Comparison of ENCODE assay signal across 9 cellular contexts in genomic region chr15:88648357-88649214, GRCh38. TPM values are rescaled to one million over a fixed set of nuclear protein-coding genes. Genes with fewer than 3 reads are reported as not detected.
DNase-seq lines count a peak whose midpoint lies in the region; ATAC-seq, FAIRE-seq and TF ChIP-seq lines count a peak whose summit lies in the region.
"Had no signal": no experiment of that assay in that cellular context is flagged by ENCODE, and none has a peak within 500 bp of the region (broad histone marks: within the 10 kb centered on the region; RNA-seq: fewer than 3 reads in every experiment).

No MANE protein-coding gene starts in this region.

- peak overlapping the region; percentile 91 to 99 for H3K27ac Mint-ChIP-seq in activated naive CD4-positive, alpha-beta T cell treated with anti-CD3 and anti-CD28 coated beads, Interleukin-2, amount 50 U/mL, for 72 hours
- peak overlapping the region; percentile 95 for H3K27ac Mint-ChIP-seq in stimulated activated memory B cell treated with anti-CD40 and anti-IgM and Interleukin-4, amounts not matched to agents 10 μg/mL and 1 μg/mL and 100 μg/mL, for 72 hours

- no peak for FAIRE-seq in GM12892 (lab: Jason Lieb, UNC)

- DNase-seq in activated naive CD4-positive, alpha-beta T cell treated with anti-CD3 and anti-CD28 coated beads, Interleukin-2, amount 50 U/mL, for 72 hours (ENCODE audit: low spot score in 2 of 2): peak in 1 of 2 donors; percentile 61
- DNase-seq in right cardiac atrium (peak in 1 of 3 donors; percentile 21), GM12892 (ENCODE audit: insufficient read length) (no peak)

- H3K36me3 ChIP-seq in HUES48 (ENCODE audit: control insufficient read depth, insufficient read depth, low read length): no peaks in the 10 kb centered on the region

- 81% methylated on average over 12 of the region's 12 CpGs for WGBS in right cardiac atrium

- H3K36me3 Mint-ChIP-seq in activated naive CD4-positive, alpha-beta T cell treated with anti-CD3 and anti-CD28 coated beads, Interleukin-2, amount 50 U/mL, for 72 hours: peaks cover 4 to 23% of the 10 kb centered on the region in 2 donors
- peaks cover 48% of the 10 kb centered on the region for H3K36me3 Mint-ChIP-seq in stimulated activated memory B cell treated with anti-CD40 and anti-IgM and Interleukin-4, amounts not matched to agents 10 μg/mL and 1 μg/mL and 100 μg/mL, for 72 hours

- H3K9me3 ChIP-seq in HUES48 (ENCODE audit: control insufficient read depth, insufficient read depth, low read length): no peaks in the 10 kb centered on the region
- no peaks in the 10 kb centered on the region for H3K9me3 ChIP-seq in right cardiac atrium (ENCODE audit: control insufficient read depth, low read length)

- H3K27ac ChIP-seq in HUES48 (ENCODE audit: low read depth, low read length) (peak overlapping the region; percentile 66), right cardiac atrium (ENCODE audit: low read length) (peak overlapping the region; percentile 3)
- H3K27ac ChIP-seq: SK-N-MC had no signal

- H3K9ac ChIP-seq in HUES48 (ENCODE audit: low read depth, low read length): no peak overlapping the region

- H3K4me3 Mint-ChIP-seq in stimulated activated memory B cell treated with anti-CD40 and anti-IgM and Interleukin-4, amounts not matched to agents 10 μg/mL and 1 μg/mL and 100 μg/mL, for 72 hours: peak overlapping the region; percentile 54

- peaks cover 74% of the 10 kb centered on the region for H3K4me1 Mint-ChIP-seq in stimulated activated memory B cell treated with anti-CD40 and anti-IgM and Interleukin-4, amounts not matched to agents 10 μg/mL and 1 μg/mL and 100 μg/mL, for 72 hours

- H3K27me3 ChIP-seq in HUES48 (ENCODE audit: control insufficient read depth, insufficient read depth, low read length) (no peaks in the 10 kb centered on the region), right cardiac atrium (ENCODE audit: control insufficient read depth, insufficient read depth) (no peaks in the 10 kb centered on the region)

- H3K4me1 ChIP-seq in HUES48 (ENCODE audit: control insufficient read depth, insufficient read depth, low read length): peaks cover 12% of the 10 kb centered on the region
- H3K4me1 ChIP-seq in right cardiac atrium (ENCODE audit: control insufficient read depth, insufficient read depth, low read length): peaks cover 3% of the 10 kb centered on the region

- peak; percentile 41 to 62 for ATAC-seq in activated naive CD4-positive, alpha-beta T cell treated with anti-CD3 and anti-CD28 coated beads, Interleukin-2, amount 50 U/mL, for 72 hours
- ATAC-seq in right cardiac atrium: peak in 1 of 2 donors; percentile 18
- no peak for ATAC-seq in stimulated activated memory B cell treated with anti-CD40 and anti-IgM and Interleukin-4, amounts not matched to agents 10 μg/mL and 1 μg/mL and 100 μg/mL, for 72 hours
- ATAC-seq in GM18868 (IDR thresholded peaks at IDR 0.05; ENCODE audit: unreplicated experiment): no peak
- no peak for ATAC-seq in HG03280 (IDR thresholded peaks at IDR 0.05; ENCODE audit: unreplicated experiment)
- no peak for ATAC-seq in GM19463 (IDR thresholded peaks at IDR 0.05; ENCODE audit: unreplicated experiment)

- H3K27me3 Mint-ChIP-seq in stimulated activated memory B cell treated with anti-CD40 and anti-IgM and Interleukin-4, amounts not matched to agents 10 μg/mL and 1 μg/mL and 100 μg/mL, for 72 hours: no peaks in the 10 kb centered on the region

- intact Hi-C loops in right cardiac atrium (cut with DNase I): no loop called here

- H3K4me3 ChIP-seq in HUES48 (ENCODE audit: low read depth, low read length): no peak overlapping the region
- no peak overlapping the region for H3K4me3 ChIP-seq in right cardiac atrium (ENCODE audit: low read length)
- H3K4me3 ChIP-seq: SK-N-MC had no signal

- no peak for TF ChIP-seq POLR2A in GM12892 (IDR thresholded peaks at IDR 0.05; ENCODE audit: low read depth, low read length)

- no peaks in the 10 kb centered on the region for H3K9me3 Mint-ChIP-seq in activated naive CD4-positive, alpha-beta T cell treated with anti-CD3 and anti-CD28 coated beads, Interleukin-2, amount 50 U/mL, for 72 hours
- no peaks in the 10 kb centered on the region for H3K9me3 Mint-ChIP-seq in stimulated activated memory B cell treated with anti-CD40 and anti-IgM and Interleukin-4, amounts not matched to agents 10 μg/mL and 1 μg/mL and 100 μg/mL, for 72 hours

RNA-seq across cellular contexts. Expression of gene ISG20, which starts 9.8 kb away (rescaled TPM):
- total RNA-seq in activated naive CD4-positive, alpha-beta T cell treated with anti-CD3 and anti-CD28 coated beads, Interleukin-2, amount 50 U/mL, for 72 hours: 100 to 1,000 TPM in 1 of 2 donors, 10 to 100 TPM in 1; 53.9 to 118 TPM
- total RNA-seq in right cardiac atrium: 1 to 10 TPM; 3.4 to 5.8 (median 4.7) TPM
- 5.3 TPM for polyA plus RNA-seq in right cardiac atrium
- 62.9 TPM for polyA plus RNA-seq in GM12892 (2012; ENCODE audit: missing spikeins)

RNA-seq across cellular contexts. Expression of gene AEN, which starts 27.4 kb away (rescaled TPM):
- total RNA-seq in activated naive CD4-positive, alpha-beta T cell treated with anti-CD3 and anti-CD28 coated beads, Interleukin-2, amount 50 U/mL, for 72 hours: 100 to 1,000 TPM in 1 of 2 donors, 10 to 100 TPM in 1; 24.2 to 122 TPM
- total RNA-seq in right cardiac atrium: 1 to 10 TPM; 4.0 to 9.5 (median 6.9) TPM
- 4.1 TPM for polyA plus RNA-seq in right cardiac atrium
- polyA plus RNA-seq in GM12892 (2012; ENCODE audit: missing spikeins): 22.9 TPM

Comparison
In these comparisons a context has a peak if more than half of its experiments do, and no peak if none do; other contexts are left out.
1. ATAC-seq: peak in activated naive CD4-positive, alpha-beta T cell treated with anti-CD3 and anti-CD28 coated beads, Interleukin-2, amount 50 U/mL, for 72 hours (2 of 2); none in stimulated activated memory B cell treated with anti-CD40 and anti-IgM and Interleukin-4, amounts not matched to agents 10 μg/mL and 1 μg/mL and 100 μg/mL, for 72 hours (single experiment), GM18868 (single experiment), HG03280 (single experiment) and GM19463 (single experiment).
2. RNA of gene ISG20, which starts 9.8 kb away (total RNA-seq): 53.9 to 118 TPM in activated naive CD4-positive, alpha-beta T cell treated with anti-CD3 and anti-CD28 coated beads, Interleukin-2, amount 50 U/mL, for 72 hours; 3.4 to 5.8 TPM in right cardiac atrium; every median in the first group is over 4 times any median in the second.